11 cellular contexts compared by ENCODE assay signal in the genomic region with DNA sequence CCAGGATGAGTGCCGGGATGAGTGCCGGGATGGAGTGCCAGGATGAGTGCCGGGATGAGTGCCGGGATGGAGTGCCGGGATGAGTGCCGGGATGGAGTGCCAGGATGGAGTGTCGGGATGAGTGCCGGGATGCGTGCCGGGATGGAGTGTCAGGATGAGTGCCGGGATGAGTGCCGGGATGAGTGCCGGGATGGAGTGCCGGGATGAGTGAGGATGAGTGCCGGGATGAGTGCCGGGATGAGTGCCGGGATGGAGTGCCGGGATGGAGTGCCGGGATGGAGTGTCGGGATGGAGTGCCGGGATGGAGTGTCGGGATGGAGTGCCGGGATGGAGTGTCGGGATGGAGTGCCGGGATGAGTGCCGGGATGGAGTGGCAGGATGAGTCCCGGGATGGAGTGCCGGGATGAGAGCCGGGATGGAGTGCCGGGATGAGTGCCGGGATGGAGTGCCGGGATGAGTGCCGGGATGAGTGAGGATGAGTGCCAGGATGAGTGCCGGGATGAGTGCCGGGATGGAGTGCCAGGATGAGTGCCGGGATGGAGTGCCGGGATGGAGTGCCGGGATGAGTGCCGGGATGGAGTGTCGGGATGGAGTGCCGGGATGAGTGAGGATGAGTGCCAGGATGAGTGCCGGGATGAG. TPM values are rescaled to one million over a fixed set of nuclear protein-coding genes. Genes with fewer than 3 reads are reported as not detected.
DNase-seq lines count a peak whose midpoint lies in the region; ATAC-seq and TF ChIP-seq lines count a peak whose summit lies in the region.
"Not testable (repeated sequence)": the region's sequence is repeated elsewhere in the genome, so short reads cannot be mapped to it uniquely, and the experiment has no call there.
"Had no signal": no experiment of that assay in that cellular context is flagged by ENCODE, and none has a peak within 500 bp of the region (broad histone marks: within the 10 kb centered on the region; RNA-seq: fewer than 3 reads in every experiment).

No MANE protein-coding gene starts in this region.

- H4K91ac ChIP-seq in H9 (ENCODE audit: insufficient read length, low read depth, low read length), result not testable (repeated sequence)

- H2BK5ac ChIP-seq in H9 (ENCODE audit: insufficient read length, low read length), result not testable (repeated sequence)

- H4K8ac ChIP-seq in H9 (replicated peaks; ENCODE audit: insufficient read length, low read depth, low read length), result not testable (repeated sequence)

- H3K14ac ChIP-seq in H9 (ENCODE audit: insufficient read depth, low read length), result not testable (repeated sequence)

- not testable (repeated sequence) for TF ChIP-seq CTCF in H9 (conservative IDR thresholded peaks at IDR 0.05); activated CD8-positive, alpha-beta T cell treated with anti-CD3 and anti-CD28 coated beads for 36 hours (IDR thresholded peaks at IDR 0.05); right atrium auricular region (IDR thresholded peaks at IDR 0.05); natural killer cell (IDR thresholded peaks at IDR 0.05)

- H3K27ac ChIP-seq in H9 (ENCODE audit: insufficient read length, low read depth, low read length); right atrium auricular region: not testable (repeated sequence)

- H3K27ac Mint-ChIP-seq in H9; activated CD8-positive, alpha-beta T cell treated with anti-CD3 and anti-CD28 coated beads for 36 hours: not testable (repeated sequence)
- peak overlapping the region; percentile 96 for H3K27ac Mint-ChIP-seq in activated T-helper 17 cell treated with anti-CD3 and anti-CD28 coated beads, Interleukin-2, amount 50 U/mL, for 72 hours
- peak overlapping the region; percentile 35 for H3K27ac Mint-ChIP-seq in activated naive CD8-positive, alpha-beta T cell treated with anti-CD3 and anti-CD28 coated beads, Interleukin-2, amount 50 U/mL, for 24 hours
- peak overlapping the region; percentile 100 for H3K27ac Mint-ChIP-seq in natural killer cell
- peak overlapping the region in 1 of 2 donors; percentile 100 for H3K27ac Mint-ChIP-seq in stimulated activated naive CD8-positive, alpha-beta T cell treated with anti-CD3 and anti-CD28 coated beads, Interleukin-15, amount 100 ng/mL, for 72 hours

- H2AFZ ChIP-seq in H9 (ENCODE audit: low read length), result not testable (repeated sequence)

- H3K56ac ChIP-seq in H9 (ENCODE audit: insufficient read length, low read depth, low read length), result not testable (repeated sequence)

- not testable (repeated sequence) for H3K9me3 ChIP-seq in H9 (ENCODE audit: control insufficient read depth, low read depth, low read length); right atrium auricular region

- H3K4me3 Mint-ChIP-seq in H9; activated CD8-positive, alpha-beta T cell treated with anti-CD3 and anti-CD28 coated beads for 36 hours; activated T-helper 17 cell treated with anti-CD3 and anti-CD28 coated beads, Interleukin-2, amount 50 U/mL, for 72 hours; activated naive CD8-positive, alpha-beta T cell treated with anti-CD3 and anti-CD28 coated beads, Interleukin-2, amount 50 U/mL, for 24 hours: not testable (repeated sequence)
- H3K4me3 Mint-ChIP-seq in natural killer cell, result peak overlapping the region; percentile 100
- H3K4me3 Mint-ChIP-seq in stimulated activated naive CD8-positive, alpha-beta T cell treated with anti-CD3 and anti-CD28 coated beads, Interleukin-15, amount 100 ng/mL, for 72 hours, result peak overlapping the region in 1 of 2 donors; percentile 36

- peaks cover 34 to 36% of the 10 kb centered on the region in 2 experiments for H3K9me3 Mint-ChIP-seq in H9
- not testable (repeated sequence) for H3K9me3 Mint-ChIP-seq in activated CD8-positive, alpha-beta T cell treated with anti-CD3 and anti-CD28 coated beads for 36 hours; activated T-helper 17 cell treated with anti-CD3 and anti-CD28 coated beads, Interleukin-2, amount 50 U/mL, for 72 hours; natural killer cell
- H3K9me3 Mint-ChIP-seq in activated naive CD8-positive, alpha-beta T cell treated with anti-CD3 and anti-CD28 coated beads, Interleukin-2, amount 50 U/mL, for 24 hours, result peaks cover 15% of the 10 kb centered on the region
- H3K9me3 Mint-ChIP-seq in stimulated activated naive CD8-positive, alpha-beta T cell treated with anti-CD3 and anti-CD28 coated beads, Interleukin-15, amount 100 ng/mL, for 72 hours, result peaks cover 10% of the 10 kb centered on the region in 2 donors

- H3K4ac ChIP-seq in H9 (ENCODE audit: low read depth, low read length), result not testable (repeated sequence)

- not testable (repeated sequence) for H2BK120ac ChIP-seq in H9 (ENCODE audit: low read depth, low read length, poor library complexity, severe bottlenecking)

- H4K20me1 ChIP-seq in H9 (ENCODE audit: control insufficient read depth, insufficient read depth, insufficient read length), result not testable (repeated sequence)

- POLR2A ChIA-PET in activated CD8-positive, alpha-beta T cell treated with anti-CD3 and anti-CD28 coated beads for 36 hours (lab: Charles Lee), result not testable (repeated sequence)

- peaks cover 13% of the 10 kb centered on the region for H3K27me3 Mint-ChIP-seq in H9 (ENCODE audit: low read depth)
- not testable (repeated sequence) for H3K27me3 Mint-ChIP-seq in activated CD8-positive, alpha-beta T cell treated with anti-CD3 and anti-CD28 coated beads for 36 hours; activated T-helper 17 cell treated with anti-CD3 and anti-CD28 coated beads, Interleukin-2, amount 50 U/mL, for 72 hours; activated naive CD8-positive, alpha-beta T cell treated with anti-CD3 and anti-CD28 coated beads, Interleukin-2, amount 50 U/mL, for 24 hours; natural killer cell (ENCODE audit: low read depth in 2 of 2); stimulated activated naive CD8-positive, alpha-beta T cell treated with anti-CD3 and anti-CD28 coated beads, Interleukin-15, amount 100 ng/mL, for 72 hours

- H2BK15ac ChIP-seq in H9 (ENCODE audit: low read depth, low read length), result not testable (repeated sequence)

- H3K36me3 Mint-ChIP-seq in H9 (ENCODE audit: insufficient read depth in 1 of 3, low read depth in 3 of 3), result peaks cover 4 to 30% (median 12%) of the 10 kb centered on the region in 3 experiments
- H3K36me3 Mint-ChIP-seq in activated CD8-positive, alpha-beta T cell treated with anti-CD3 and anti-CD28 coated beads for 36 hours (ENCODE audit: low read depth); activated naive CD8-positive, alpha-beta T cell treated with anti-CD3 and anti-CD28 coated beads, Interleukin-2, amount 50 U/mL, for 24 hours (ENCODE audit: low read depth); natural killer cell: not testable (repeated sequence)
- peaks cover 22% of the 10 kb centered on the region for H3K36me3 Mint-ChIP-seq in activated T-helper 17 cell treated with anti-CD3 and anti-CD28 coated beads, Interleukin-2, amount 50 U/mL, for 72 hours (ENCODE audit: low read depth)

- no CpG with 5 or more reads among the region's 42 CpGs for WGBS in H9 (ENCODE audit: extremely low coverage, insufficient read length, low lambda C conversion rate)

- not testable (repeated sequence) for H2BK12ac ChIP-seq in H9 (ENCODE audit: insufficient read length, low read depth, low read length)

- H3K4me1 Mint-ChIP-seq in H9; activated CD8-positive, alpha-beta T cell treated with anti-CD3 and anti-CD28 coated beads for 36 hours (ENCODE audit: low read depth); activated T-helper 17 cell treated with anti-CD3 and anti-CD28 coated beads, Interleukin-2, amount 50 U/mL, for 72 hours; activated naive CD8-positive, alpha-beta T cell treated with anti-CD3 and anti-CD28 coated beads, Interleukin-2, amount 50 U/mL, for 24 hours; natural killer cell; stimulated activated naive CD8-positive, alpha-beta T cell treated with anti-CD3 and anti-CD28 coated beads, Interleukin-15, amount 100 ng/mL, for 72 hours: not testable (repeated sequence)

- CTCF ChIA-PET in activated CD8-positive, alpha-beta T cell treated with anti-CD3 and anti-CD28 coated beads for 36 hours (lab: Charles Lee), result not testable (repeated sequence)

- H3K27me3 ChIP-seq in H9 (ENCODE audit: insufficient read depth, low read length); right atrium auricular region: not testable (repeated sequence)

- not testable (repeated sequence) for H3K79me1 ChIP-seq in H9 (ENCODE audit: insufficient read depth, low read depth, low read length, poor library complexity, severe bottlenecking)

- H3K36me3 ChIP-seq in right atrium auricular region, result not testable (repeated sequence)

- not testable (repeated sequence) for H2BK20ac ChIP-seq in H9 (ENCODE audit: low read depth, low read length, poor library complexity, severe bottlenecking)

- H3K18ac ChIP-seq in H9 (ENCODE audit: insufficient read length, low read depth, low read length), result not testable (repeated sequence)

- DNase-seq in H9 (peak; percentile 8), right atrium auricular region (ENCODE audit: low spot score) (peak; percentile 13), natural killer cell (peak; percentile 60)
- DNase-seq in activated CD4-positive, CD25-positive, alpha-beta regulatory T cell treated with anti-CD3 and anti-CD28 coated beads, Interleukin-2, amount 50 U/mL, for 72 hours, result peak; percentile 46
- peak; percentile 39 for DNase-seq in activated CD8-positive, alpha-beta T cell treated with anti-CD3 and anti-CD28 coated beads for 36 hours
- DNase-seq in activated naive CD8-positive, alpha-beta T cell treated with anti-CD3 and anti-CD28 coated beads, Interleukin-2, amount 50 U/mL, for 24 hours, result not testable (repeated sequence)
- peak; percentile 62 to 76 for DNase-seq in stimulated activated naive CD8-positive, alpha-beta T cell treated with anti-CD3 and anti-CD28 coated beads, Interleukin-15, amount 100 ng/mL, for 72 hours

- not testable (repeated sequence) for H2AK5ac ChIP-seq in H9 (ENCODE audit: insufficient read length, low read length)

- not testable (repeated sequence) for H3K23ac ChIP-seq in H9 (ENCODE audit: insufficient read length, low read depth, low read length)

- intact Hi-C loops in activated CD8-positive, alpha-beta T cell treated with anti-CD3 and anti-CD28 coated beads for 36 hours (cut with micrococcal nuclease), result not testable (repeated sequence)
- intact Hi-C loops in natural killer cell (cut with micrococcal nuclease), result loop anchor here (10.0 kb wide), 1 partner anchor 431 kb away; no protein-coding TSS in a partner anchor

- H3K4me1 ChIP-seq in H9 (ENCODE audit: insufficient read depth, low read length); right atrium auricular region: not testable (repeated sequence)

- H3K4me3 ChIP-seq in right atrium auricular region, result not testable (repeated sequence)

- H3K4me2 ChIP-seq in H9 (ENCODE audit: insufficient read depth, insufficient read length, low read length), result not testable (repeated sequence)

- not testable (repeated sequence) for ATAC-seq in activated CD8-positive, alpha-beta T cell treated with anti-CD3 and anti-CD28 coated beads for 36 hours; activated T-helper 17 cell treated with anti-CD3 and anti-CD28 coated beads, Interleukin-2, amount 50 U/mL, for 72 hours (replicated peaks); activated naive CD8-positive, alpha-beta T cell treated with anti-CD3 and anti-CD28 coated beads, Interleukin-2, amount 50 U/mL, for 24 hours; natural killer cell; stimulated activated naive CD8-positive, alpha-beta T cell treated with anti-CD3 and anti-CD28 coated beads, Interleukin-15, amount 100 ng/mL, for 72 hours

- H3K23me2 ChIP-seq in H9 (ENCODE audit: insufficient read length, low read depth, low read length, poor library complexity, severe bottlenecking), result not testable (repeated sequence)

- H3K79me2 ChIP-seq in H9 (ENCODE audit: insufficient read depth, low read length), result not testable (repeated sequence)

- H3T11ph ChIP-seq in H9 (ENCODE audit: low read length), result not testable (repeated sequence)

- H3K9ac ChIP-seq in H9 (ENCODE audit: extremely low read depth, insufficient read length, low read length), result not testable (repeated sequence)

- H4K5ac ChIP-seq in H9 (ENCODE audit: insufficient read length, low read depth, low read length), result not testable (repeated sequence)

RNA-seq across cellular contexts. Expression of gene HELT, which starts 52.1 kb away (rescaled TPM):
- not detected in 2 replicates for total RNA-seq in H9 (2021)
- total RNA-seq in activated CD8-positive, alpha-beta T cell treated with anti-CD3 and anti-CD28 coated beads for 36 hours, result not detected
- not detected for total RNA-seq in activated T-helper 17 cell treated with anti-CD3 and anti-CD28 coated beads, Interleukin-2, amount 50 U/mL, for 72 hours
- not detected for total RNA-seq in right atrium auricular region
- total RNA-seq in natural killer cell, result not detected
- total RNA-seq: A673, IMR-90, RPMI7951 had no signal
